In the genomic region with DNA sequence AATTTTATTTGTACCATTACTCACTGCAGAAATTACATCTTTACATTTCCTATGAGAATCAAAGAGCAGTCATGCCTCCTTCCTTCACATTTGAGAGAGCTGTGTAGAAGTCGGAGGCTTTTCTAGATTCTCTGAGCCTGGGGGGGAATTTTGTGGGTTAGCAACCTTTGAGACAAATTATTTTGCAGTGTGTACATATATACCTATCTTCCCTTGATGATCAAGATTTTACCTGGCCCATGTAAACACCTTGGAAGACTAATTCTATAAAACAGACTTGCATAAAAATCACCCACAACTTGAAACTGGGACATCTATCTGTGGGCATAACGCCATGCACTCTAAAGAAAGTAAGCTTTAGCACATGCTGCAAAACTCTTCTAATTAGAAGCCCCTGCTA, we compare ENCODE assay signal across 29 cellular contexts.
"Had no signal": no experiment of that assay in that cellular context is flagged by ENCODE, and none has a peak within 500 bp of the region (broad histone marks: within the 10 kb centered on the region; RNA-seq: fewer than 3 reads in every experiment).

No MANE protein-coding gene starts in this region.

- H3K4me1 ChIP-seq: esophagus squamous epithelium had no signal

- DNase-seq: activated CD4-positive, alpha-beta memory T cell treated with anti-CD3 and anti-CD28 coated beads for 36 hours; activated CD4-positive, alpha-beta T cell treated with anti-CD3 and anti-CD28 coated beads for 36 hours; activated CD4-positive, alpha-beta T cell treated with anti-CD3 and anti-CD28 coated beads, Interleukin-2, amount 10 ng/mL, durations not matched to agents 24 days and 14 days; activated CD4-positive, CD25-positive, alpha-beta regulatory T cell; activated CD4-positive, CD25-positive, alpha-beta regulatory T cell treated with anti-CD3 and anti-CD28 coated beads, Interleukin-2, amount 50 U/mL, for 72 hours; activated CD8-positive, alpha-beta memory T cell treated with anti-CD3 and anti-CD28 coated beads, Interleukin-2, amount 10 ng/mL, durations not matched to agents 7 days and 5 days; activated CD8-positive, alpha-beta memory T cell treated with anti-CD3 and anti-CD28 coated beads, Interleukin-2, amount 50 U/mL, for 48 hours; activated CD8-positive, alpha-beta T cell treated with anti-CD3 and anti-CD28 coated beads, Interleukin-2, amount 10 ng/mL, durations not matched to agents 7 days and 5 days; activated gamma-delta T cell; activated naive CD4-positive, alpha-beta T cell; activated naive CD4-positive, alpha-beta T cell treated with anti-CD3 and anti-CD28 coated beads, Interleukin-2, amount 10 ng/mL, durations not matched to agents 7 days and 5 days; activated naive CD8-positive, alpha-beta T cell treated with anti-CD3 and anti-CD28 coated beads, Interleukin-2, amount 10 ng/mL, durations not matched to agents 7 days and 5 days; activated T-cell treated with anti-CD3 and anti-CD28 coated beads for 4 hours; activated T-cell treated with anti-CD3 and anti-CD28 coated beads, Interleukin-2, amount 50 U/mL, for 24 hours; activated T-cell treated with anti-CD3 and anti-CD28 coated beads, Interleukin-2, amount 50 U/mL, for 72 hours; brain microvascular endothelial cell; cortex of kidney; dermis blood vessel endothelial cell; effector CD4-positive, alpha-beta T cell; esophagus squamous epithelium; foreskin melanocyte; heart right ventricle; T-helper 1 cell; T-helper 17 cell; T1000 had no signal

- H3K27me3 ChIP-seq: ascending aorta, brain microvascular endothelial cell, esophagus squamous epithelium, gastroesophageal sphincter, heart right ventricle had no signal

- H3K36me3 ChIP-seq: ascending aorta, brain microvascular endothelial cell, esophagus squamous epithelium, gastroesophageal sphincter, heart right ventricle had no signal

- H3K9me3 ChIP-seq: ascending aorta, esophagus squamous epithelium, gastroesophageal sphincter had no signal

- H3K4me3 ChIP-seq: esophagus squamous epithelium, gastroesophageal sphincter, heart right ventricle had no signal

- ATAC-seq: activated CD4-positive, alpha-beta T cell treated with anti-CD3 and anti-CD28 coated beads for 36 hours; activated CD8-positive, alpha-beta memory T cell treated with anti-CD3 and anti-CD28 coated beads, Interleukin-2, amount 10 ng/mL, durations not matched to agents 7 days and 5 days; activated CD8-positive, alpha-beta T cell treated with anti-CD3 and anti-CD28 coated beads, Interleukin-2, amount 10 ng/mL, durations not matched to agents 7 days and 5 days; activated naive CD4-positive, alpha-beta T cell treated with anti-CD3 and anti-CD28 coated beads, Interleukin-2, amount 50 U/mL, for 72 hours; activated T-cell treated with anti-CD3 and anti-CD28 coated beads, Interleukin-2, amount 50 U/mL, for 72 hours; gastroesophageal sphincter; heart right ventricle; T-helper 17 cell had no signal

- H3K27ac ChIP-seq: ascending aorta, brain microvascular endothelial cell, epithelial cell of prostate, esophagus squamous epithelium, heart right ventricle had no signal
